ENCODE assay signal across 1 cellular context in the genomic region with DNA sequence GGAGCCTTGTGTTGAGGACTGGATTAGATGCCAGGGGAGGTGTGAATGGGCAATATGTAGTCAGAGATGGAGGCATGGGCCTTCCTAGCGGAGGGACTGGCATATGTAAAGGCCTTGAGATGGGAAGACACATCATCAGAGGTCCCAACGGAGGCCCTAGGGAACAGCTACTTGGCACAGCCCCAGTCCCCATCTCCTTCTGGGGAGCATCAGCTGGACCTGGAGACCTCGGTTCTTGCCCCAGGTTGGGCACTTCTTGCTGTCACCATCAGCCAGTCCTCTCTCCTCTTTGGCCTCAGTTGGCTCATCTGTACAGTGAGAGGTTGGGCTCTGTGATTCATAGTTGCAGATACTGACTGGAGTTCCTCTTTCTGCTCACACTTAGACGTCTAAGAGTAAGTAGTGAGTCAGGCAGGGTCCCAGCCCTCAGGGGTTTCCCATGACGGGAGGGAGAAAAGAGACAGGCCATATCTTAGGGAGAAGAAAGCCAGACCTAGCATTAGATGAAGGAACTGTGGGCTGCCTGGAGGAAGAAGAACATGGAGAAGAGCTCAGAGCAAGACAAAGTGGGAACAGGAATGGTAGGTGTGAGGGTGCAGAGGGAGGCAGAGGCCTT.
A peak's percentile ranks its signal among the peaks of the same experiment; 100 is the strongest.
TF ChIP-seq lines count a peak whose summit lies in the region.

No MANE protein-coding gene starts in this region.

TF ChIP-seq in IMR-90, 13 proteins besides CTCF, POLR2A, EP300 and RAD21 (continued from another document):
- peak; percentile 72 for TF ChIP-seq FOS (IDR thresholded peaks at IDR 0.05; ENCODE audit: low read depth, low read length)
- no peak for TF ChIP-seq MAFK (IDR thresholded peaks at IDR 0.05; ENCODE audit: low read depth, low read length)
- no peak for TF ChIP-seq MXI1 (IDR thresholded peaks at IDR 0.05; ENCODE audit: borderline replicate concordance, low read depth, low read length)
- TF ChIP-seq CHD1 (IDR thresholded peaks at IDR 0.05; ENCODE audit: low read depth, low read length): no peak
- TF ChIP-seq SMC3 (IDR thresholded peaks at IDR 0.05; ENCODE audit: low read depth, low read length): peak; percentile 7; the same call in 1 of the 2 replicates
- no peak for TF ChIP-seq RFX5 (IDR thresholded peaks at IDR 0.05; ENCODE audit: low read depth, low read length)
